In genomic region chr1:53368314-53369033, GRCh38 we compare ENCODE assay signal across 10 cellular contexts. TPM values are rescaled to one million over a fixed set of nuclear protein-coding genes. Genes with fewer than 3 reads are reported as not detected.
DNase-seq lines count a peak whose midpoint lies in the region; ATAC-seq and TF ChIP-seq lines count a peak whose summit lies in the region.
"Had no signal": no experiment of that assay in that cellular context is flagged by ENCODE, and none has a peak within 500 bp of the region (broad histone marks: within the 10 kb centered on the region; RNA-seq: fewer than 3 reads in every experiment).

No MANE protein-coding gene starts in this region.

- POLR2A ChIA-PET in T-cell (lab: Charles Lee) = no interaction called here

- no peaks in the 10 kb centered on the region for H3K27me3 ChIP-seq in testis
- H3K27me3 ChIP-seq: colonic mucosa had no signal

- ATAC-seq in T-cell (replicated peaks in 1 of 4) = no peak
- no peak for ATAC-seq in GM21360 (IDR thresholded peaks at IDR 0.05; ENCODE audit: unreplicated experiment)
- ATAC-seq in GM21390 (IDR thresholded peaks at IDR 0.05; ENCODE audit: unreplicated experiment) = no peak
- ATAC-seq in HG03565 (IDR thresholded peaks at IDR 0.05; ENCODE audit: unreplicated experiment) = no peak

- intact Hi-C loops in activated naive CD4-positive, alpha-beta T cell treated with anti-CD3 and anti-CD28 coated beads for 36 hours (cut with micrococcal nuclease) = loop anchor here (1.0 to 2.0 kb wide), 2 partner anchors 42 to 74 kb away; no protein-coding TSS in a partner anchor
- intact Hi-C loops in head of caudate nucleus (cut with DNase I) = no loop called here
- intact Hi-C loops in testis (cut with DNase I; ENCODE audit: low total_unique reads) = no loop called here

- H3K9me3 ChIP-seq in testis = no peaks in the 10 kb centered on the region
- H3K9me3 ChIP-seq: colonic mucosa had no signal

- peaks cover 21% of the 10 kb centered on the region for H3K4me1 ChIP-seq in testis
- H3K4me1 ChIP-seq: colonic mucosa had no signal

- no peak for TF ChIP-seq CTCF in testis (IDR thresholded peaks at IDR 0.05)

- no peaks in the 10 kb centered on the region for H3K36me3 ChIP-seq in testis (ENCODE audit: low read depth, missing control alignments)
- H3K36me3 ChIP-seq: colonic mucosa had no signal

- no peak overlapping the region for H3K4me3 ChIP-seq in testis
- H3K4me3 ChIP-seq: colonic mucosa had no signal

- H3K9me3 Mint-ChIP-seq in activated naive CD4-positive, alpha-beta T cell treated with anti-CD3 and anti-CD28 coated beads for 36 hours = no peaks in the 10 kb centered on the region
- no peaks in the 10 kb centered on the region for H3K9me3 Mint-ChIP-seq in T-cell

- peak overlapping the region; percentile 71 for H3K4me3 Mint-ChIP-seq in activated naive CD4-positive, alpha-beta T cell treated with anti-CD3 and anti-CD28 coated beads for 36 hours
- peak overlapping the region; percentile 79 to 90 (median 85) for H3K4me3 Mint-ChIP-seq in T-cell

- peak overlapping the region; percentile 33 to 56 for H3K27ac ChIP-seq in testis
- H3K27ac ChIP-seq: colonic mucosa had no signal

- peak overlapping the region; percentile 54 for H3K27ac Mint-ChIP-seq in activated naive CD4-positive, alpha-beta T cell treated with anti-CD3 and anti-CD28 coated beads for 36 hours
- H3K27ac Mint-ChIP-seq in T-cell = peak overlapping the region; percentile 97 to 98

- H3K36me3 Mint-ChIP-seq in activated naive CD4-positive, alpha-beta T cell treated with anti-CD3 and anti-CD28 coated beads for 36 hours (ENCODE audit: low read depth) = no peaks in the 10 kb centered on the region
- H3K36me3 Mint-ChIP-seq in T-cell = no peaks in the 10 kb centered on the region

- no peak for DNase-seq in activated naive CD4-positive, alpha-beta T cell treated with anti-CD3 and anti-CD28 coated beads for 36 hours
- no peak for DNase-seq in activated naive CD4-positive, alpha-beta T cell treated with Interleukin-2 at 50 U/mL for 16 hours
- peak in 2 of 34 experiments; percentile 12 to 21 for DNase-seq in T-cell
- peak in 24 of 42 donors; percentile 10 to 49 (median 26) for DNase-seq in head of caudate nucleus
- DNase-seq in testis = peak; percentile 56
- DNase-seq: colonic mucosa, NCI-H226 had no signal

- H3K27me3 Mint-ChIP-seq in activated naive CD4-positive, alpha-beta T cell treated with anti-CD3 and anti-CD28 coated beads for 36 hours (ENCODE audit: low read depth) = no peaks in the 10 kb centered on the region
- H3K27me3 Mint-ChIP-seq in T-cell = no peaks in the 10 kb centered on the region

- 63 to 71% methylated on average over 13 to 14 of the region's 14 CpGs for WGBS in testis, 2 donors

- no peak for TF ChIP-seq POLR2A in testis (IDR thresholded peaks at IDR 0.05)

- peaks cover 19% of the 10 kb centered on the region for H3K4me1 Mint-ChIP-seq in activated naive CD4-positive, alpha-beta T cell treated with anti-CD3 and anti-CD28 coated beads for 36 hours (ENCODE audit: low read depth)
- H3K4me1 Mint-ChIP-seq in T-cell = peaks cover 27 to 39% (median 35%) of the 10 kb centered on the region in 3 donors

- CTCF ChIA-PET in activated naive CD4-positive, alpha-beta T cell treated with anti-CD3 and anti-CD28 coated beads for 36 hours (lab: Charles Lee) = interaction anchor here (0.7 to 2.6 kb wide), 3 partner anchors 26 to 90 kb away, joined by 3 to 9 read pairs (median 3); no protein-coding TSS in a partner anchor
- CTCF ChIA-PET in T-cell (lab: Charles Lee) = interaction anchor here in 1 of 2 donors (1.0 kb wide), 1 partner anchor 25 kb away, joined by 3 read pairs; no protein-coding TSS in a partner anchor

RNA-seq across cellular contexts. Expression of gene LRP8, which starts 40.6 kb away (rescaled TPM):
- total RNA-seq in activated naive CD4-positive, alpha-beta T cell treated with anti-CD3 and anti-CD28 coated beads for 36 hours = 10 to 100 TPM; 27.7 to 32.9 TPM
- total RNA-seq in T-cell = 10 to 100 TPM in 4 of 5 donors, 1 to 10 TPM in 1; 8.9 to 21.5 (median 19.8) TPM
- total RNA-seq in testis = 100 to 1,000 TPM; 223 to 253 TPM
- polyA plus RNA-seq in testis (ENCODE audit: insufficient read depth, low read depth, low replicate concordance) = 64.3 TPM

Comparison
In these comparisons a context has a peak if more than half of its experiments do, and no peak if none do; other contexts are left out.
1. DNase-seq: peak in head of caudate nucleus (24 of 42) and testis (single experiment); none in activated naive CD4-positive, alpha-beta T cell treated with anti-CD3 and anti-CD28 coated beads for 36 hours (single experiment) and activated naive CD4-positive, alpha-beta T cell treated with Interleukin-2 at 50 U/mL for 16 hours (single experiment).
2. RNA of gene LRP8, which starts 40.6 kb away (total RNA-seq): 223 to 253 TPM in testis; 27.7 to 32.9 TPM in activated naive CD4-positive, alpha-beta T cell treated with anti-CD3 and anti-CD28 coated beads for 36 hours and 8.9 to 21.5 TPM in T-cell; every median in the first group is over 4 times any median in the second.